In genomic region chr5:55175781-55176175, GRCh38 we compare ENCODE assay signal across 10 cellular contexts. TPM values are rescaled to one million over a fixed set of nuclear protein-coding genes. Genes with fewer than 3 reads are reported as not detected.
DNase-seq lines count a peak whose midpoint lies in the region; ATAC-seq and TF ChIP-seq lines count a peak whose summit lies in the region.
"Had no signal": no experiment of that assay in that cellular context is flagged by ENCODE, and none has a peak within 500 bp of the region (broad histone marks: within the 10 kb centered on the region; RNA-seq: fewer than 3 reads in every experiment).

No MANE protein-coding gene starts in this region.

- CTCF ChIA-PET in PC-3 (lab: Charles Lee): no interaction called here

- H3K27ac ChIP-seq in PC-3 (ENCODE audit: low read length) (no peak overlapping the region), endodermal cell (ENCODE audit: low read depth, low read length) (no peak overlapping the region)
- H3K27ac ChIP-seq: spleen had no signal

- no TSS peak for BruUV-seq in PC-3 (replicated peaks; lab: Mats Ljungman, UMichigan)

- H3K27me3 ChIP-seq in PC-3 (ENCODE audit: low read length): no peaks in the 10 kb centered on the region
- H3K27me3 ChIP-seq in endodermal cell (ENCODE audit: control insufficient read depth, insufficient read depth, low read length, poor library complexity, severe bottlenecking): peaks cover 93% of the 10 kb centered on the region
- H3K27me3 ChIP-seq in neuron (ENCODE audit: insufficient read depth, low read length): peaks cover 52% of the 10 kb centered on the region
- H3K27me3 ChIP-seq: thyroid gland had no signal

- no peaks in the 10 kb centered on the region for H3K36me3 Mint-ChIP-seq in endodermal cell (ENCODE audit: low read depth)

- no peaks in the 10 kb centered on the region for H3K9me2 ChIP-seq in PC-3 (replicated peaks; ENCODE audit: low read length)

- POLR2A ChIA-PET in PC-3 (lab: Charles Lee; ENCODE audit: unreplicated experiment): no interaction called here

- no peak overlapping the region for H3K27ac Mint-ChIP-seq in endodermal cell

- H3K4me1 ChIP-seq in PC-3 (ENCODE audit: insufficient read depth, low read length) (peaks cover 17% of the 10 kb centered on the region), endodermal cell (ENCODE audit: control insufficient read depth, insufficient read depth, low read length) (peaks cover 4% of the 10 kb centered on the region), neuron (ENCODE audit: insufficient read depth, low read length) (peaks cover 22% of the 10 kb centered on the region)

- no peak overlapping the region for H3K9ac ChIP-seq in PC-3 (ENCODE audit: low read length)
- H3K9ac ChIP-seq in endodermal cell (ENCODE audit: extremely low read depth, low read length, poor library complexity, severe bottlenecking): no peak overlapping the region

- no peaks in the 10 kb centered on the region for H4K20me1 ChIP-seq in PC-3 (ENCODE audit: low read length)

- TF ChIP-seq CTCF in PC-3 (conservative IDR thresholded peaks at IDR 0.05; ENCODE audit: low read depth, low read length): no peak
- no peak for TF ChIP-seq CTCF in endodermal cell (conservative IDR thresholded peaks at IDR 0.05)

- WGBS in endodermal cell (ENCODE audit: insufficient coverage in 1 of 2, insufficient read length in 1 of 2), 2 experiments: 3 to 6% methylated on average over 4 to 7 of the region's 7 CpGs

- ATAC-seq in PC-3 (no peak), GM19351 (IDR thresholded peaks at IDR 0.05; ENCODE audit: unreplicated experiment) (no peak)

- no peaks in the 10 kb centered on the region for H3F3A ChIP-seq in PC-3 (ENCODE audit: low read length, unreplicated experiment)

- peaks cover 19% of the 10 kb centered on the region for H3K4me1 Mint-ChIP-seq in endodermal cell

- H3K79me2 ChIP-seq in PC-3 (ENCODE audit: low read length): no peaks in the 10 kb centered on the region

- H3K4me3 Mint-ChIP-seq in endodermal cell: peak overlapping the region; percentile 58

- no peaks in the 10 kb centered on the region for H3K9me3 Mint-ChIP-seq in endodermal cell

- H3K36me3 ChIP-seq in PC-3 (ENCODE audit: low read depth, low read length) (no peaks in the 10 kb centered on the region), endodermal cell (ENCODE audit: control insufficient read depth, insufficient read depth, low read length) (no peaks in the 10 kb centered on the region), neuron (ENCODE audit: insufficient read depth, low read length) (no peaks in the 10 kb centered on the region)
- H3K36me3 ChIP-seq: spleen, thyroid gland had no signal

- intact Hi-C loops in PC-3 (cut with micrococcal nuclease): no loop called here

- H3K9me3 ChIP-seq in PC-3 (ENCODE audit: low read length): no peaks in the 10 kb centered on the region
- H3K9me3 ChIP-seq in endodermal cell (ENCODE audit: control insufficient read depth, low read length): no peaks in the 10 kb centered on the region
- H3K9me3 ChIP-seq in neuron (ENCODE audit: low read length): no peaks in the 10 kb centered on the region
- H3K9me3 ChIP-seq: spleen, thyroid gland had no signal

- H3K4me3 ChIP-seq in PC-3 (ENCODE audit: low read length): peak overlapping the region; percentile 73
- peak overlapping the region; percentile 81 for H3K4me3 ChIP-seq in endodermal cell (ENCODE audit: low read length)
- H3K4me3 ChIP-seq in neuron (ENCODE audit: low read length): peak overlapping the region; percentile 37

- H3K4me2 ChIP-seq in PC-3 (ENCODE audit: low read length): peak overlapping the region; percentile 89

- peak overlapping the region; percentile 87 for H2AFZ ChIP-seq in PC-3 (ENCODE audit: low read length)
- H2AFZ ChIP-seq in neuron (ENCODE audit: low read depth, low read length): peak overlapping the region; percentile 69

- DNase-seq in EL (peak; percentile 6), PC-3 (no peak), endodermal cell (no peak), NCI-H226 (no peak), NCI-H2029 treated with DMSO at 0.1 percent for 48 hours (lab: John Stamatoyannopoulos, UW) (no peak), OCI-M2 (lab: John Stamatoyannopoulos, UW; ENCODE audit: unreplicated experiment) (no peak)

- peaks cover 95% of the 10 kb centered on the region for H3K27me3 Mint-ChIP-seq in endodermal cell (ENCODE audit: insufficient read depth)

RNA-seq across cellular contexts. Expression of gene CDC20B, which starts 2.8 kb away (rescaled TPM):
- total RNA-seq in PC-3 (2014; rRNA removed) (not detected in 2 replicates), endodermal cell (under 1 TPM; 0.13 to 0.20 TPM)
- 0.21 TPM for polyA plus RNA-seq in endodermal cell (2013, experiment 1 of 2)
- polyA plus RNA-seq in endodermal cell (2013, experiment 2 of 2): not detected
- total RNA-seq: spleen, thyroid gland had no signal
- polyA plus RNA-seq: spleen had no signal

RNA-seq across cellular contexts. Expression of gene GPX8, which starts 15.8 kb away (rescaled TPM):
- total RNA-seq in PC-3 (2014; rRNA removed) (13.0 and 18.3 TPM in 2 replicates), endodermal cell (10 to 100 TPM; 47.9 to 68.9 TPM)
- 64.2 TPM for polyA plus RNA-seq in endodermal cell (2013, experiment 1 of 2)
- polyA plus RNA-seq in endodermal cell (2013, experiment 2 of 2): 58.5 TPM

RNA-seq across cellular contexts. Expression of gene MCIDAS, which starts 51.3 kb away (rescaled TPM):
- 1.6 and 3.3 TPM in 2 replicates for total RNA-seq in PC-3 (2014; rRNA removed)
- total RNA-seq in endodermal cell: 1 to 10 TPM in 1 of 2 donors, under 1 TPM in 1; 0.58 to 1.4 TPM
- 0.32 TPM for polyA plus RNA-seq in endodermal cell (2013, experiment 1 of 2)
- polyA plus RNA-seq in endodermal cell (2013, experiment 2 of 2): not detected
- total RNA-seq: spleen had no signal
- polyA plus RNA-seq: spleen had no signal

RNA-seq across cellular contexts. Expression of gene CCNO, which starts 57.6 kb away (rescaled TPM):
- total RNA-seq in PC-3 (2014; rRNA removed) (3.4 and 5.3 TPM in 2 replicates), endodermal cell (1 to 10 TPM; 5.1 to 9.7 TPM)
- polyA plus RNA-seq in endodermal cell (2013, experiment 1 of 2): 0.75 TPM
- polyA plus RNA-seq in endodermal cell (2013, experiment 2 of 2): 0.83 TPM
- total RNA-seq: spleen had no signal
